ENCODE assay signal across 12 cellular contexts in genomic region chrX:72101597-72102037, GRCh38. TPM values are rescaled to one million over a fixed set of nuclear protein-coding genes. Genes with fewer than 3 reads are reported as not detected.
DNase-seq lines count a peak whose midpoint lies in the region; ATAC-seq, FAIRE-seq and TF ChIP-seq lines count a peak whose summit lies in the region.
"Had no signal": no experiment of that assay in that cellular context is flagged by ENCODE, and none has a peak within 500 bp of the region (broad histone marks: within the 10 kb centered on the region; RNA-seq: fewer than 3 reads in every experiment).

No MANE protein-coding gene starts in this region.

- H3K4me3 Mint-ChIP-seq in activated T-cell treated with anti-CD3 and anti-CD28 coated beads, Interleukin-2, amount 50 U/mL, for 4 hours: peak overlapping the region; percentile 72

- intact Hi-C loops in kidney (cut with DNase I): no loop called here

- no peak for TF ChIP-seq EP300 in suprapubic skin (IDR thresholded peaks at IDR 0.05)

- H3K4me1 Mint-ChIP-seq in activated T-cell treated with anti-CD3 and anti-CD28 coated beads, Interleukin-2, amount 50 U/mL, for 4 hours (ENCODE audit: low read depth): peaks cover 57% of the 10 kb centered on the region

- no peaks in the 10 kb centered on the region for H3K9me3 Mint-ChIP-seq in activated T-cell treated with anti-CD3 and anti-CD28 coated beads, Interleukin-2, amount 50 U/mL, for 4 hours

- no peak for TF ChIP-seq POLR2A in suprapubic skin (IDR thresholded peaks at IDR 0.05)

- H3K4me1 ChIP-seq in kidney (ENCODE audit: control insufficient read depth in 1 of 2, insufficient read depth in 1 of 2, low read depth in 1 of 2, low read length in 2 of 2) (peaks cover 4 to 15% of the 10 kb centered on the region in 2 donors), suprapubic skin (no peaks in the 10 kb centered on the region)
- H3K4me1 ChIP-seq: parathyroid adenoma had no signal

- H3K27ac ChIP-seq in kidney (ENCODE audit: low read depth in 2 of 2, low read length in 2 of 2) (peak overlapping the region; percentile 22 to 65), suprapubic skin (peak overlapping the region; percentile 38)
- H3K27ac ChIP-seq: parathyroid adenoma had no signal

- H3K27me3 Mint-ChIP-seq in activated T-cell treated with anti-CD3 and anti-CD28 coated beads, Interleukin-2, amount 50 U/mL, for 4 hours (ENCODE audit: low read depth): peaks cover 1% of the 10 kb centered on the region

- no peak for TF ChIP-seq CTCF in kidney (IDR thresholded peaks at IDR 0.05; ENCODE audit: borderline replicate concordance, extremely low read depth, insufficient read depth)
- TF ChIP-seq CTCF in suprapubic skin (IDR thresholded peaks at IDR 0.05): no peak

- ATAC-seq in activated T-cell treated with anti-CD3 and anti-CD28 coated beads, Interleukin-2, amount 50 U/mL, for 4 hours: no peak
- ATAC-seq in HG03565 (IDR thresholded peaks at IDR 0.05; ENCODE audit: unreplicated experiment) (no peak), GM18502 (IDR thresholded peaks at IDR 0.05; ENCODE audit: poor library complexity, unreplicated experiment) (no peak), GM18519 (IDR thresholded peaks at IDR 0.05; ENCODE audit: low FRiP score, unreplicated experiment) (no peak)

- no peaks in the 10 kb centered on the region for H3K27me3 ChIP-seq in suprapubic skin

- 53% methylated on average over 4 of the region's 4 CpGs for WGBS in suprapubic skin

- FAIRE-seq in kidney (lab: Jason Lieb, UNC): no peak

- H3K36me3 Mint-ChIP-seq in activated T-cell treated with anti-CD3 and anti-CD28 coated beads, Interleukin-2, amount 50 U/mL, for 4 hours (ENCODE audit: insufficient read depth): no peaks in the 10 kb centered on the region

- H3K4me3 ChIP-seq in kidney (ENCODE audit: low read length in 2 of 2): no peak overlapping the region
- no peak overlapping the region for H3K4me3 ChIP-seq in suprapubic skin

- H3K9me3 ChIP-seq in kidney (ENCODE audit: control insufficient read depth in 1 of 2, low read length in 2 of 2) (no peaks in the 10 kb centered on the region), suprapubic skin (no peaks in the 10 kb centered on the region)

- peak overlapping the region in 1 of 2 donors; percentile 19 for H3K9ac ChIP-seq in kidney (ENCODE audit: low read length in 2 of 2)
- H3K9ac ChIP-seq: parathyroid adenoma had no signal

- no peak for DNase-seq in activated T-cell treated with anti-CD3 and anti-CD28 coated beads, Interleukin-2, amount 50 U/mL, for 4 hours
- DNase-seq in activated T-cell treated with anti-CD3 and anti-CD28 coated beads, Interleukin-2, amount 50 U/mL, for 48 hours: no peak
- peak; percentile 15 for DNase-seq in OCI-M1 (lab: John Stamatoyannopoulos, UW)
- DNase-seq in kidney: no peak
- no peak for DNase-seq in suprapubic skin (ENCODE audit: low spot score in 2 of 2)
- DNase-seq: NCI-H1105, NCI-H524 treated with DMSO at 0.1 percent for 48 hours, SHP77 had no signal

- H3K36me3 ChIP-seq in kidney (ENCODE audit: control insufficient read depth in 1 of 2, insufficient read depth in 2 of 2, low read length in 2 of 2): no peaks in the 10 kb centered on the region
- H3K36me3 ChIP-seq in suprapubic skin: no peaks in the 10 kb centered on the region

RNA-seq across cellular contexts. Expression of gene RTL5, which starts 30.1 kb away (rescaled TPM):
- under 1 TPM; 0.25 to 0.63 (median 0.45) TPM for total RNA-seq in activated T-cell treated with anti-CD3 and anti-CD28 coated beads, Interleukin-2, amount 50 U/mL, for 4 hours
- total RNA-seq in kidney (6.9 TPM), suprapubic skin (1 to 10 TPM; 1.2 to 2.4 (median 1.3) TPM)
- 5.7 TPM for polyA plus RNA-seq in kidney (ENCODE audit: insufficient read depth, low read depth, low replicate concordance)
